Comparison of ENCODE assay signal across 10 cellular contexts in genomic region chr2:16663121-16663905, GRCh38. TPM values are rescaled to one million over a fixed set of nuclear protein-coding genes. Genes with fewer than 3 reads are reported as not detected.
DNase-seq lines count a peak whose midpoint lies in the region; ATAC-seq and TF ChIP-seq lines count a peak whose summit lies in the region.
"Had no signal": no experiment of that assay in that cellular context is flagged by ENCODE, and none has a peak within 500 bp of the region (broad histone marks: within the 10 kb centered on the region; RNA-seq: fewer than 3 reads in every experiment).

No MANE protein-coding gene starts in this region.

- H3K27ac ChIP-seq in OCI-LY7 (ENCODE audit: low read depth, low read length, poor library complexity, severe bottlenecking) (peak overlapping the region; percentile 15), gastrocnemius medialis (peak overlapping the region; percentile 70 to 79 (median 73))
- H3K27ac ChIP-seq: foreskin keratinocyte had no signal

- peak overlapping the region; percentile 2; the same call in 1 of the 2 replicates for H2AFZ ChIP-seq in OCI-LY7 (ENCODE audit: low read length)

- CTCF ChIA-PET in OCI-LY7 (lab: Charles Lee; ENCODE audit: unreplicated experiment): interaction anchor here (14.7 kb wide), 1 partner anchor 37 kb away, joined by 149 read pairs; no protein-coding TSS in a partner anchor

- H3K27me3 ChIP-seq in GM06990 (replicated peaks; ENCODE audit: control insufficient read depth, insufficient read depth, low read length) (no peaks in the 10 kb centered on the region), gastrocnemius medialis (no peaks in the 10 kb centered on the region)

- no peak for TF ChIP-seq CTCF in GM06990 (IDR thresholded peaks at IDR 0.05; ENCODE audit: insufficient read depth, low read length, poor library complexity, severe bottlenecking)
- TF ChIP-seq CTCF in OCI-LY7 (conservative IDR thresholded peaks at IDR 0.05; ENCODE audit: low read length): no peak
- TF ChIP-seq CTCF in gastrocnemius medialis (IDR thresholded peaks at IDR 0.05 in 4 of 5, conservative IDR thresholded peaks at IDR 0.05 in 1 of 5): no peak

- TF ChIP-seq POLR2A in gastrocnemius medialis (IDR thresholded peaks at IDR 0.05): no peak

- no peaks in the 10 kb centered on the region for H4K20me1 ChIP-seq in OCI-LY7 (ENCODE audit: insufficient read depth, low read length)

- intact Hi-C loops in OCI-LY7 (cut with micrococcal nuclease; ENCODE audit: unreplicated experiment) (loop anchor here (1.0 kb wide), 1 partner anchor 38 kb away; no protein-coding TSS in a partner anchor), left ventricle myocardium superior (cut with micrococcal nuclease) (no loop called here), gastrocnemius medialis (cut with DNase I; ENCODE audit: low total_unique reads) (loop anchor here (5.0 kb wide), 1 partner anchor 36 kb away; no protein-coding TSS in a partner anchor)

- ATAC-seq in left ventricle myocardium superior (peak; percentile 4), gastrocnemius medialis (no peak), GM18867 (IDR thresholded peaks at IDR 0.05; ENCODE audit: unreplicated experiment) (no peak), HG03520 (IDR thresholded peaks at IDR 0.05; ENCODE audit: unreplicated experiment) (no peak)

- no peaks in the 10 kb centered on the region for H3K9me2 ChIP-seq in OCI-LY7 (ENCODE audit: insufficient read depth, low read length)

- no TSS peak for BruUV-seq in OCI-LY7 (replicated peaks; lab: Mats Ljungman, UMichigan)

- H3K36me3 ChIP-seq in GM06990 (ENCODE audit: control insufficient read depth, insufficient read depth, low read length) (no peaks in the 10 kb centered on the region), OCI-LY7 (ENCODE audit: insufficient read depth, low read length) (no peaks in the 10 kb centered on the region), gastrocnemius medialis (no peaks in the 10 kb centered on the region)

- H3K79me2 ChIP-seq in OCI-LY7 (ENCODE audit: insufficient read depth, low read depth, low read length): peaks cover 6% of the 10 kb centered on the region; the same call in 1 of the 2 replicates

- H3K4me2 ChIP-seq in OCI-LY7 (ENCODE audit: low read length): peak overlapping the region; percentile 83

- in situ Hi-C loops in gastrocnemius medialis (cut with MboI; ENCODE audit: low sequenced_read_pairs in 4 of 4): no loop called here

- POLR2A ChIA-PET in OCI-LY7 (lab: Charles Lee): interaction anchor here (0.7 to 17.9 kb wide), 5 partner anchors 8 to 36 kb away, joined by 3 to 414 read pairs (median 4); no protein-coding TSS in a partner anchor

- H3K9me3 ChIP-seq in OCI-LY7 (ENCODE audit: low read length) (no peaks in the 10 kb centered on the region), gastrocnemius medialis (no peaks in the 10 kb centered on the region)

- peak; percentile 32 for DNase-seq in GM06990 (ENCODE audit: extremely low read depth, insufficient read length)
- peak; percentile 61 for DNase-seq in OCI-LY7 (ENCODE audit: low spot score)
- no peak for DNase-seq in left ventricle myocardium superior
- DNase-seq in gastrocnemius medialis: no peak
- DNase-seq in amniotic stem cell (lab: John Stamatoyannopoulos, UW): no peak
- DNase-seq in NCI-H524 treated with DMSO at 0.1 percent for 48 hours (lab: John Stamatoyannopoulos, UW): no peak
- DNase-seq: NCI-H1436 treated with DMSO at 0.1 percent for 48 hours had no signal

- H3K4me1 ChIP-seq in OCI-LY7 (ENCODE audit: insufficient read depth, low read length, poor library complexity, severe bottlenecking) (peaks cover 83% of the 10 kb centered on the region), gastrocnemius medialis (peaks cover 44 to 45% of the 10 kb centered on the region in 2 donors)

- no peak overlapping the region for H3K4me3 ChIP-seq in GM06990 (replicated peaks; ENCODE audit: low read depth, low read length)
- peak overlapping the region; percentile 78 for H3K4me3 ChIP-seq in OCI-LY7 (ENCODE audit: low read depth, low read length, poor library complexity, severe bottlenecking)
- peak overlapping the region in 3 of 4 donors; percentile 8 to 75 (median 71) for H3K4me3 ChIP-seq in gastrocnemius medialis

RNA-seq across cellular contexts. Expression of gene CYRIA, which starts 2.3 kb away (rescaled TPM):
- total RNA-seq in OCI-LY7 (2014; rRNA removed; shearing (Covaris generic)): 2.6 and 5.0 TPM in 2 replicates
- total RNA-seq in OCI-LY7 (2022): 11.7 and 13.4 TPM in 2 replicates
- total RNA-seq in left ventricle myocardium superior: 4.6 TPM
- total RNA-seq in gastrocnemius medialis: 1 to 10 TPM; 3.3 to 8.0 (median 4.5) TPM

Comparison
In these comparisons a context has a peak if more than half of its experiments do, and no peak if none do; other contexts are left out.
1. DNase-seq: peak in GM06990 (single experiment) and OCI-LY7 (single experiment); none in left ventricle myocardium superior (single experiment), gastrocnemius medialis (0 of 2), amniotic stem cell (single experiment) and NCI-H524 treated with DMSO at 0.1 percent for 48 hours (single experiment).